Comparison of ENCODE assay signal across 3 cellular contexts in genomic region chr5:129363991-129364390, GRCh38.
"Had no signal": no experiment of that assay in that cellular context is flagged by ENCODE, and none has a peak within 500 bp of the region (broad histone marks: within the 10 kb centered on the region; RNA-seq: fewer than 3 reads in every experiment).

No MANE protein-coding gene starts in this region.

- H3K4me3 Mint-ChIP-seq: IgD-negative memory B cell had no signal

- H3K36me3 Mint-ChIP-seq: IgD-negative memory B cell had no signal

- H3K4me1 Mint-ChIP-seq: IgD-negative memory B cell had no signal

- H3K27me3 Mint-ChIP-seq: IgD-negative memory B cell had no signal

- DNase-seq: IMR-90, KBM-7 had no signal

- H3K27ac Mint-ChIP-seq: IgD-negative memory B cell had no signal
